In genomic region chr2:233928594-233929351, GRCh38 we compare ENCODE assay signal across 8 cellular contexts. TPM values are rescaled to one million over a fixed set of nuclear protein-coding genes. Genes with fewer than 3 reads are reported as not detected.
A peak's percentile ranks its signal among the peaks of the same experiment; 100 is the strongest.
DNase-seq lines count a peak whose midpoint lies in the region; ATAC-seq and TF ChIP-seq lines count a peak whose summit lies in the region.

No MANE protein-coding gene starts in this region.

- TF ChIP-seq CTCF in GM12865 (IDR thresholded peaks at IDR 0.05; ENCODE audit: insufficient read depth, low read depth, low read length, missing control alignments) (peak; percentile 40), OCI-LY3 (IDR thresholded peaks at IDR 0.05; ENCODE audit: low read depth, low read length) (peak; percentile 50), fibroblast of pulmonary artery (IDR thresholded peaks at IDR 0.05; ENCODE audit: low read length, missing control alignments) (peak; percentile 65), upper lobe of left lung (IDR thresholded peaks at IDR 0.05) (peak in 1 of 6 experiments; percentile 13)

- no peak overlapping the region for H2AFZ ChIP-seq in OCI-LY3 (ENCODE audit: low read depth, low read length)

- H3K9me3 ChIP-seq in OCI-LY3 (ENCODE audit: insufficient read depth, low read length) (no peaks in the 10 kb centered on the region), upper lobe of left lung (no peaks in the 10 kb centered on the region)

- DNase-seq in AML-193 (lab: John Stamatoyannopoulos, UW): peak; percentile 4 to 19
- peak; percentile 16 for DNase-seq in GM12865 (ENCODE audit: low read depth)
- DNase-seq in fibroblast of pulmonary artery (ENCODE audit: low read depth): peak; percentile 42
- no peak for DNase-seq in NCI-H1436 (lab: John Stamatoyannopoulos, UW)
- no peak for DNase-seq in KG1 (lab: John Stamatoyannopoulos, UW)
- no peak for DNase-seq in upper lobe of left lung

- no peak for TF ChIP-seq EP300 in upper lobe of left lung (IDR thresholded peaks at IDR 0.05)

- H3K36me3 ChIP-seq in OCI-LY3 (replicated peaks; ENCODE audit: low read depth, low read length) (no peaks in the 10 kb centered on the region), upper lobe of left lung (no peaks in the 10 kb centered on the region)

- 18 to 29% methylated on average over 7 of the region's 7 CpGs for WGBS in upper lobe of left lung, 2 donors

- no peaks in the 10 kb centered on the region for H4K20me1 ChIP-seq in OCI-LY3 (ENCODE audit: insufficient read depth, low read length)

- H3K4me2 ChIP-seq in OCI-LY3 (ENCODE audit: low read length): no peak overlapping the region

- H3K27me3 ChIP-seq in OCI-LY3 (ENCODE audit: low read depth, low read length): no peaks in the 10 kb centered on the region
- H3K27me3 ChIP-seq in upper lobe of left lung: no peaks in the 10 kb centered on the region

- H3K27ac ChIP-seq in OCI-LY3 (ENCODE audit: low read length) (no peak overlapping the region), upper lobe of left lung (no peak overlapping the region)

- H3K9ac ChIP-seq in OCI-LY3 (ENCODE audit: low read length): no peak overlapping the region

- H3K4me3 ChIP-seq in GM12865 (ENCODE audit: low read depth, low read length) (no peak overlapping the region), OCI-LY3 (ENCODE audit: low read length) (no peak overlapping the region), fibroblast of pulmonary artery (replicated peaks; ENCODE audit: low read depth, low read length) (no peak overlapping the region), upper lobe of left lung (no peak overlapping the region)

- H3K4me1 ChIP-seq in OCI-LY3 (ENCODE audit: low read length) (no peaks in the 10 kb centered on the region), upper lobe of left lung (no peaks in the 10 kb centered on the region)

- TF ChIP-seq POLR2A in upper lobe of left lung (IDR thresholded peaks at IDR 0.05): no peak

- ATAC-seq in HG03442 (IDR thresholded peaks at IDR 0.05; ENCODE audit: unreplicated experiment) (no peak), upper lobe of left lung (ENCODE audit: low FRiP score in 2 of 2) (no peak)

- H3K79me2 ChIP-seq in OCI-LY3 (ENCODE audit: low read length): no peaks in the 10 kb centered on the region

RNA-seq across cellular contexts. Expression of gene TRPM8, which starts 11.6 kb away (rescaled TPM):
- total RNA-seq in upper lobe of left lung: under 1 TPM in 2 of 6 donors, not detected in 4; 0.17 to 0.30 TPM

Comparison
In these comparisons a context has a peak if more than half of its experiments do, and no peak if none do; other contexts are left out.
1. DNase-seq: peak in AML-193 (2 of 2), GM12865 (single experiment) and fibroblast of pulmonary artery (single experiment); none in NCI-H1436 (single experiment), KG1 (single experiment) and upper lobe of left lung (0 of 2).